Comparison of ENCODE assay signal across 26 cellular contexts in the genomic region with DNA sequence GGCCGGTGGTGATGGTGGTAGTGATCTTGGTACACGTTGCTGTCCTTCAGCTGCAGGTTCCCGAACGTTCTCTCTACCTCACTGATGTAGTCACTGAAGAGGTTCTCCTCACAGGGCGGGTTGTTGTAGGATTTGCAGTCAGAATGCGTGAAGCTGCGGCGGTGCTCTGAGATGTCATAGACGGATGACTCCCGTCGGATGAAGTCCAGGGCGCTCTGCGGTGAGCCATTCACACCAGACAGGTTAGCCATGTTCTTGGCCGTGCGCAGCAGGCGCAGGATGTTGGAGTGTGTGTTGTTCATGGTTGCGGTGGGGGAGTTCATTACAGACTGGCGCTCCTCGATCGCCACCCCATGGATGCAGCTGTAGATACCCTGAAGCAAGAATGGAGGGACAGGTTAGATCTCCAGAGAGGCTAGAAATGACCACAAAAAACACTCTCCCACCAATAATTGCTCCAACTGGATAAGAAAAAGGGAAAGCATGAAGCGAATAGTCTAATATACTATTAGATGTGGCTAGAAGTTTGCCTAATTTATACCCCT.
"Had no signal": no experiment of that assay in that cellular context is flagged by ENCODE, and none has a peak within 500 bp of the region (broad histone marks: within the 10 kb centered on the region; RNA-seq: fewer than 3 reads in every experiment).

No MANE protein-coding gene starts in this region.

- DNase-seq: colonic mucosa; effector CD8-positive, alpha-beta T cell; endodermal cell; foreskin keratinocyte; mesenchymal stem cell; mucosa of descending colon; naive B cell; nucleus accumbens; stimulated activated CD4-positive, alpha-beta T cell treated with anti-CD3 and anti-CD28 coated beads, Interleukin-2, amount 100 ng/mL, for 24 hours; stimulated activated CD4-positive, alpha-beta T cell treated with anti-CD3 and anti-CD28 coated beads, Interleukin-4, amount 100 ng/mL, for 24 hours; stimulated activated naive CD4-positive, alpha-beta T cell treated with Interleukin-2 at 50 U/mL for 16 hours; stomach; thyroid gland; trophoblast cell had no signal

- H2AFZ ChIP-seq: hepatocyte, neural progenitor cell had no signal

- H3K36me3 ChIP-seq: colonic mucosa, esophagus muscularis mucosa, gastroesophageal sphincter, heart left ventricle, neural progenitor cell, prostate gland, right atrium auricular region, stomach, thyroid gland had no signal

- H3K27ac Mint-ChIP-seq: dendritic cell treated with granulocyte-macrophage colony-stimulating factor and Interleukin-4, amounts not matched to agents 40 ng/mL and 50 ng/mL, for 4 days; endodermal cell; mesothelial cell of epicardium; natural killer cell treated with Interleukin-12 subunit alpha and Interleukin-12 subunit beta and Interleukin-15 and Interleukin-18, amount 100 ng/mL, for 72 hours; neural progenitor cell; stimulated activated effector memory CD8-positive, alpha-beta T cell treated with anti-CD3 and anti-CD28 coated beads, Interleukin-12 subunit alpha, Interleukin-12 subunit beta, amount 100 ng/mL, for 72 hours had no signal

- H3K4me1 Mint-ChIP-seq: endodermal cell; naive B cell; stimulated activated effector memory CD8-positive, alpha-beta T cell treated with anti-CD3 and anti-CD28 coated beads, Interleukin-12 subunit alpha, Interleukin-12 subunit beta, amount 100 ng/mL, for 72 hours had no signal

- ATAC-seq: foreskin keratinocyte; gastroesophageal sphincter; heart left ventricle; mucosa of descending colon; natural killer cell treated with Interleukin-12 subunit alpha and Interleukin-12 subunit beta and Interleukin-15 and Interleukin-18, amount 100 ng/mL, for 72 hours; sciatic nerve; stimulated activated effector memory CD8-positive, alpha-beta T cell treated with anti-CD3 and anti-CD28 coated beads, Interleukin-12 subunit alpha, Interleukin-12 subunit beta, amount 100 ng/mL, for 72 hours had no signal

- H3K4me2 ChIP-seq: hepatocyte had no signal

- H3K4me3 Mint-ChIP-seq: dendritic cell treated with granulocyte-macrophage colony-stimulating factor and Interleukin-4, amounts not matched to agents 40 ng/mL and 50 ng/mL, for 4 days; endodermal cell; mesothelial cell of epicardium; naive B cell; natural killer cell treated with Interleukin-12 subunit alpha and Interleukin-12 subunit beta and Interleukin-15 and Interleukin-18, amount 100 ng/mL, for 72 hours; neural progenitor cell; stimulated activated effector memory CD8-positive, alpha-beta T cell treated with anti-CD3 and anti-CD28 coated beads, Interleukin-12 subunit alpha, Interleukin-12 subunit beta, amount 100 ng/mL, for 72 hours had no signal

- H3K27ac ChIP-seq: colonic mucosa, esophagus muscularis mucosa, foreskin keratinocyte, gastroesophageal sphincter, heart left ventricle, hepatocyte, neural progenitor cell, prostate gland, right atrium auricular region, stomach, thyroid gland had no signal

- H3K9ac ChIP-seq: neural progenitor cell had no signal

- H3K9me3 Mint-ChIP-seq: natural killer cell treated with Interleukin-12 subunit alpha and Interleukin-12 subunit beta and Interleukin-15 and Interleukin-18, amount 100 ng/mL, for 72 hours had no signal

- H3K27me3 ChIP-seq: colonic mucosa, esophagus muscularis mucosa, foreskin keratinocyte, gastroesophageal sphincter, heart left ventricle, hepatocyte, neural progenitor cell, right atrium auricular region, stomach, thyroid gland had no signal

- H3K27me3 Mint-ChIP-seq: dendritic cell treated with granulocyte-macrophage colony-stimulating factor and Interleukin-4, amounts not matched to agents 40 ng/mL and 50 ng/mL, for 4 days had no signal

- H3K9me3 ChIP-seq: colonic mucosa, esophagus muscularis mucosa, gastroesophageal sphincter, heart left ventricle, mucosa of descending colon, prostate gland, right atrium auricular region, stomach, thyroid gland had no signal

- H3K4me1 ChIP-seq: colonic mucosa, esophagus muscularis mucosa, foreskin keratinocyte, gastroesophageal sphincter, heart left ventricle, prostate gland, right atrium auricular region, stomach, thyroid gland had no signal

- H3K79me2 ChIP-seq: hepatocyte had no signal

- H3K36me3 Mint-ChIP-seq: mesothelial cell of epicardium; naive B cell; natural killer cell treated with Interleukin-12 subunit alpha and Interleukin-12 subunit beta and Interleukin-15 and Interleukin-18, amount 100 ng/mL, for 72 hours; stimulated activated effector memory CD8-positive, alpha-beta T cell treated with anti-CD3 and anti-CD28 coated beads, Interleukin-12 subunit alpha, Interleukin-12 subunit beta, amount 100 ng/mL, for 72 hours had no signal

- H3K4me3 ChIP-seq: colonic mucosa, esophagus muscularis mucosa, gastroesophageal sphincter, heart left ventricle, hepatocyte, mucosa of descending colon, neural progenitor cell, prostate gland, right atrium auricular region, stomach, thyroid gland had no signal
